Comparison of ENCODE assay signal across 8 cellular contexts in the genomic region with DNA sequence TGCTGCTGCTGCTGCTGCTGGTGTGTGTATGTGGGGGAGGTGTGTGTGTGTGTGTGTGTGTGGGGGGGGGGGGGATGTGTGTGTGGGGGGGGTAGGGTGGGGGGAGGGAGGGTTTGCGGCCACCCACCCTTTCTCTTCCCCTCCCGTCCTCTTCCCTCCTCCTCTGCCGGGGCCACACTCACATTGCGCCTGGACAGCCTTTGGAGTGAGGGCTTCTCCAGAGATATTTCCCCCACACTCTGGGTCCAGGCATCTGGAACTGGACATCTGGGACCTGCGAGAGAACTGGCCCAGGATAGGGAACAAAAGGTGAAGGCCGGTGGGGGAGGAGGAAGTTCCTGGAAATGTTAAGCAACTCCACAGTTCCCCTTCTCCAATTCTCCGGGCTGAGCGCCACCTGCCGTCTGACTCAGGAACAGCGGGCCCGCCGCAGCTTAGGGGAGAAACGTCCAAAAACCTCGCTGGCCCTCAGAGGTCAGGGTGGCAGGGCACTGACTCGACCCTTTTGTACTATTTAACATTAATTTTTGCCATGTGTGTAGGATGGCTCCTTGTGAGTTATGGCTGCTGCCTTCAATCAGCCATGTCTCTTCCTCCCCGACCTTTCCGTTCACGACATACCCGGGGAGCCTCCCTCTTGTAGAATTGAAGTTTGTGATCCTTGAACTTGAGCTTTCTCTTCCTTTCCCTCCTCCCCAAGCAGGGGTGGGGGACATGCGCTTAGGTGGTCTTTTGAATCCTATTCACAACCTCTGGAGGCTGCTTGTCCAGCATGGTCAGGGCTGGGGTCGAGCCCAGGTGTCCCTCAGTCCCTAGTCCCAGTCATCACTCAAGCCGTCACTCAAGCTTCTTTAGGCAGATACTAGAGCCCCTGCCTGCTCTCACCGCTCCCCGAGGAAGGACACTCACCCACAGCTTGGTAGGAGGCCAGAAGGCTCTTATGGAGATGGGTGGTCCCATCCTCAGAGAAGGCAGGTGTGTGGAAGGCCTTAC. TPM values are rescaled to one million over a fixed set of nuclear protein-coding genes. Genes with fewer than 3 reads are reported as not detected.
DNase-seq lines count a peak whose midpoint lies in the region; ATAC-seq and TF ChIP-seq lines count a peak whose summit lies in the region.

A gene with protein sequence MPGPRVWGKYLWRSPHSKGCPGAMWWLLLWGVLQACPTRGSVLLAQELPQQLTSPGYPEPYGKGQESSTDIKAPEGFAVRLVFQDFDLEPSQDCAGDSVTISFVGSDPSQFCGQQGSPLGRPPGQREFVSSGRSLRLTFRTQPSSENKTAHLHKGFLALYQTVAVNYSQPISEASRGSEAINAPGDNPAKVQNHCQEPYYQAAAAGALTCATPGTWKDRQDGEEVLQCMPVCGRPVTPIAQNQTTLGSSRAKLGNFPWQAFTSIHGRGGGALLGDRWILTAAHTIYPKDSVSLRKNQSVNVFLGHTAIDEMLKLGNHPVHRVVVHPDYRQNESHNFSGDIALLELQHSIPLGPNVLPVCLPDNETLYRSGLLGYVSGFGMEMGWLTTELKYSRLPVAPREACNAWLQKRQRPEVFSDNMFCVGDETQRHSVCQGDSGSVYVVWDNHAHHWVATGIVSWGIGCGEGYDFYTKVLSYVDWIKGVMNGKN (minus strand): TSS at position 287 of the 993 bp plus-strand sequence. CDS start 34 bp downstream, at position 253.

- H3K27me3 Mint-ChIP-seq in T-cell: no peaks in the 10 kb centered on the region

- ATAC-seq in T-cell (replicated peaks in 1 of 4): peak; percentile 24 to 53 (median 36)
- ATAC-seq in heart left ventricle: peak; percentile 85 to 88 (median 86)

- H3K27ac ChIP-seq in ACC112 (ENCODE audit: low read depth, low read length): peak within 1 kb of the TSS; percentile 78
- peak within 1 kb of the TSS; percentile 75 to 94 (median 91) for H3K27ac ChIP-seq in heart left ventricle
- peak within 1 kb of the TSS; percentile 89 to 96 (median 94) for H3K27ac ChIP-seq in tibial nerve

- peaks cover 24% of the 10 kb centered on the region for H3K4me1 ChIP-seq in ACC112 (ENCODE audit: control insufficient read depth, insufficient read depth, low read length, unreplicated experiment)
- H3K4me1 ChIP-seq in adipocyte (ENCODE audit: control insufficient read depth, insufficient read depth, low read length): peaks cover 31% of the 10 kb centered on the region
- H3K4me1 ChIP-seq in heart left ventricle: peaks cover 0 to 41% (median 10%) of the 10 kb centered on the region in 12 donors
- peaks cover 0 to 56% (median 12%) of the 10 kb centered on the region in 4 donors for H3K4me1 ChIP-seq in tibial nerve

- CTCF ChIA-PET in T-cell (lab: Charles Lee): interaction anchor here (0.6 to 2.4 kb wide), 13 partner anchors 10 to 827 kb away, joined by 3 to 11 read pairs (median 4); a partner anchor contains a TSS

- TF ChIP-seq EP300 in tibial nerve (IDR thresholded peaks at IDR 0.05): peak; percentile 94 to 96

- H3K36me3 ChIP-seq in ACC112 (ENCODE audit: insufficient read depth, low read length) (peaks cover 12% of the 10 kb centered on the region), adipocyte (ENCODE audit: control insufficient read depth, insufficient read depth, low read length, severe bottlenecking) (peaks cover 7% of the 10 kb centered on the region), heart left ventricle (peaks cover 0 to 4% (median 0%) of the 10 kb centered on the region in 9 donors), tibial nerve (peaks cover 0 to 23% (median 0%) of the 10 kb centered on the region in 3 donors)

- 28 to 39% (median 33%) methylated on average over 22 to 24 of the region's 24 CpGs for WGBS in heart left ventricle, 4 donors
- WGBS in tibial nerve, 2 donors: 20 to 27% methylated on average over 22 to 24 of the region's 24 CpGs

- H3K9me3 ChIP-seq in adipocyte (ENCODE audit: control insufficient read depth, low read length) (no peaks in the 10 kb centered on the region), heart left ventricle (peaks cover 0 to 12% (median 5%) of the 10 kb centered on the region in 12 donors), tibial nerve (peaks cover 0 to 9% (median 0%) of the 10 kb centered on the region in 4 donors)

- H3K4me3 Mint-ChIP-seq in T-cell: peak within 1 kb of the TSS; percentile 89 to 93 (median 89)

- H3K36me3 Mint-ChIP-seq in T-cell: peaks cover 25% of the 10 kb centered on the region

- H3K4me3 ChIP-seq in ACC112 (ENCODE audit: low read depth, low read length): peak within 1 kb of the TSS; percentile 90
- H3K4me3 ChIP-seq in adipocyte (ENCODE audit: low read length): peak within 1 kb of the TSS; percentile 87
- peak within 1 kb of the TSS; percentile 31 to 76 (median 60) for H3K4me3 ChIP-seq in heart left ventricle
- H3K4me3 ChIP-seq in tibial nerve: peak within 1 kb of the TSS; percentile 45 to 68 (median 56)

- POLR2A ChIA-PET in T-cell (lab: Charles Lee): interaction anchor here in 1 of 2 donors (0.6 kb wide), 1 partner anchor 30 kb away, joined by 8 read pairs; no protein-coding TSS in a partner anchor

- H3K27ac Mint-ChIP-seq in T-cell: peak within 1 kb of the TSS; percentile 96

- peak in 1 of 2 donors; percentile 8 for TF ChIP-seq POLR2A in heart left ventricle (IDR thresholded peaks at IDR 0.05)
- peak; percentile 23 to 37 for TF ChIP-seq POLR2A in tibial nerve (IDR thresholded peaks at IDR 0.05)

- H3K9ac ChIP-seq in adipocyte (ENCODE audit: low read length): peak within 1 kb of the TSS; percentile 98

- DNase-seq in GM19240 (ENCODE audit: insufficient read length, low spot score): peak; percentile 34
- peak; percentile 60 to 91 (median 84) for DNase-seq in NCI-H1417 (lab: John Stamatoyannopoulos, UW)
- peak in 33 of 34 experiments; percentile 24 to 82 (median 65) for DNase-seq in T-cell
- DNase-seq in adipocyte (ENCODE audit: low read depth): peak; percentile 94
- peak; percentile 86 to 94 (median 90) for DNase-seq in heart left ventricle
- peak; percentile 57 to 96 (median 82) for DNase-seq in posterior cingulate gyrus
- peak; percentile 97 to 99 for DNase-seq in tibial nerve (ENCODE audit: low spot score in 2 of 2)

- peak within 1 kb of the TSS; percentile 76 for H2AFZ ChIP-seq in ACC112 (ENCODE audit: low read length, unreplicated experiment)

- H3K27me3 ChIP-seq in ACC112 (ENCODE audit: insufficient read depth, low read length) (no peaks in the 10 kb centered on the region), adipocyte (replicated peaks; ENCODE audit: control insufficient read depth, insufficient read depth, low read length) (no peaks in the 10 kb centered on the region), heart left ventricle (no peaks in the 10 kb centered on the region), tibial nerve (no peaks in the 10 kb centered on the region)

- peaks cover 35% of the 10 kb centered on the region for H3K79me2 ChIP-seq in ACC112 (ENCODE audit: control insufficient read depth, insufficient read depth, low read length, unreplicated experiment)

- TF ChIP-seq CTCF in heart left ventricle (IDR thresholded peaks at IDR 0.05): peak; percentile 92 to 99 (median 97)
- peak; percentile 98 to 99 (median 98) for TF ChIP-seq CTCF in tibial nerve (IDR thresholded peaks at IDR 0.05)

- H3K4me1 Mint-ChIP-seq in T-cell: peaks cover 44 to 49% (median 45%) of the 10 kb centered on the region in 3 donors

- intact Hi-C loops in heart left ventricle (cut with DNase I) (loop anchor here in 9 of 10 donors (1.0 to 10.0 kb wide), 8 partner anchors 16 to 167 kb away; a partner anchor contains a TSS), posterior cingulate gyrus (cut with DNase I) (no loop called here)

- peaks cover 10 to 15% (median 11%) of the 10 kb centered on the region in 3 donors for H3K9me3 Mint-ChIP-seq in T-cell

RNA-seq across cellular contexts. Expression of the gene that starts here (rescaled TPM):
- total RNA-seq in T-cell: 10 to 100 TPM; 18.1 to 36.6 (median 30.8) TPM
- total RNA-seq in heart left ventricle: 10 to 100 TPM in 3 of 9 donors, 1 to 10 TPM in 6; 5.4 to 27.1 (median 7.9) TPM
- 1 to 10 TPM; 7.9 to 9.8 TPM for polyA plus RNA-seq in heart left ventricle
- 100 to 1,000 TPM; 125 to 214 (median 180) TPM for total RNA-seq in tibial nerve

Comparison
In these comparisons a context has a peak if more than half of its experiments do, and no peak if none do; other contexts are left out.
1. Peak in every context shown above with its lines: DNase-seq, ATAC-seq, H3K4me3 ChIP-seq and H3K27ac ChIP-seq.
2. DNase-seq: peak in every context shown above with its lines; median percentile 98 in tibial nerve; 94 in adipocyte; 90 in heart left ventricle; 84 in NCI-H1417; 82 in posterior cingulate gyrus; 65 in T-cell; 34 in GM19240.